ENCODE assay signal across 21 cellular contexts in the genomic region with DNA sequence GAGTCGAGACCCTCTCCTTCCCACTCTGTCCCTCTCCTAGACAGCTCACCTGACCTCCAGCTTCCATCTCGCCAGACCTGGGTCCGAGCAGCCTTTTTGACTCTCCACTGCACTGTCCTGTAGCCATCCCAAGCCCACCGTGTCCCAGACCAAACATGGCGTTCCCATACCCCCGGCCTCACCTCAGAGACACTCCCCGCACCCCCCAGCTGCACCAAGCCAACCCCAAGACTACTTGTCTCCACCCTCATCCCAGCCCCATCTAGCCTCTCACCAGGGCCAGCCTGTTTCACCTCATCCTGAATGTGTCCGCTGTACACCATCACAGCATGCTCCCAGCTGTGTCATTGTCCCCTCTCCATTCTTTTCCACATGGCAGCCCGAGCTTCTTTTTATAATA. TPM values are rescaled to one million over a fixed set of nuclear protein-coding genes. Genes with fewer than 3 reads are reported as not detected.
DNase-seq lines count a peak whose midpoint lies in the region; ATAC-seq and TF ChIP-seq lines count a peak whose summit lies in the region.
"Had no signal": no experiment of that assay in that cellular context is flagged by ENCODE, and none has a peak within 500 bp of the region (broad histone marks: within the 10 kb centered on the region; RNA-seq: fewer than 3 reads in every experiment).

No MANE protein-coding gene starts in this region.

- H3K27me3 ChIP-seq in esophagus muscularis mucosa, result peaks cover 0 to 4% (median 0%) of the 10 kb centered on the region in 4 donors
- H3K27me3 ChIP-seq: BLaER1, MG63 had no signal

- H3K4me3 Mint-ChIP-seq in WTC11 (no peak overlapping the region), nephron progenitor cell (no peak overlapping the region)
- H3K4me3 Mint-ChIP-seq: CD4-positive, CD25-positive, alpha-beta regulatory T cell had no signal

- no peak for TF ChIP-seq POLR2A in esophagus muscularis mucosa (IDR thresholded peaks at IDR 0.05; ENCODE audit: low read depth)

- CTCF ChIA-PET in WTC11 (lab: Charles Lee), result interaction anchor here (1.1 kb wide), 2 partner anchors 16 to 33 kb away, joined by 3 read pairs; no protein-coding TSS in a partner anchor

- no peak for TF ChIP-seq EP300 in esophagus muscularis mucosa (IDR thresholded peaks at IDR 0.05)

- H3K4me1 ChIP-seq in esophagus muscularis mucosa, result no peaks in the 10 kb centered on the region

- H3K4me3 ChIP-seq in foreskin fibroblast (ENCODE audit: low read depth in 1 of 2, low read length in 2 of 2), result no peak overlapping the region
- no peak overlapping the region for H3K4me3 ChIP-seq in esophagus muscularis mucosa
- H3K4me3 ChIP-seq: BLaER1, MG63 had no signal

- no peaks in the 10 kb centered on the region for H3K9me3 ChIP-seq in esophagus muscularis mucosa
- H3K9me3 ChIP-seq: BLaER1, MG63, SK-N-SH had no signal

- H3K9me3 Mint-ChIP-seq in WTC11 (no peaks in the 10 kb centered on the region), nephron progenitor cell (no peaks in the 10 kb centered on the region)
- H3K9me3 Mint-ChIP-seq: CD4-positive, CD25-positive, alpha-beta regulatory T cell had no signal

- POLR2A ChIA-PET in WTC11 (lab: Charles Lee), result no interaction called here

- ATAC-seq in Right ventricle myocardium inferior (no peak), WTC11 (no peak)

- H3K27me3 Mint-ChIP-seq in WTC11 (ENCODE audit: low read depth), result no peaks in the 10 kb centered on the region
- H3K27me3 Mint-ChIP-seq in nephron progenitor cell (ENCODE audit: low read depth, poor library complexity), result no peaks in the 10 kb centered on the region
- H3K27me3 Mint-ChIP-seq: CD4-positive, CD25-positive, alpha-beta regulatory T cell had no signal

- peaks cover 14 to 31% (median 22%) of the 10 kb centered on the region in 4 donors for H3K36me3 ChIP-seq in esophagus muscularis mucosa
- H3K36me3 ChIP-seq: MG63 had no signal

- H3K36me3 Mint-ChIP-seq in WTC11, result peaks cover 3% of the 10 kb centered on the region; the same call in 1 of the 2 replicates
- no peaks in the 10 kb centered on the region for H3K36me3 Mint-ChIP-seq in nephron progenitor cell (ENCODE audit: low read depth)

- intact Hi-C loops in Right ventricle myocardium inferior (cut with DNase I), result no loop called here
- intact Hi-C loops in cardiac septum (cut with DNase I), result no loop called here
- intact Hi-C loops in esophagus muscularis mucosa (cut with DNase I), result no loop called here

- H3K4me1 Mint-ChIP-seq in WTC11, result peaks cover 7% of the 10 kb centered on the region
- peaks cover 28% of the 10 kb centered on the region for H3K4me1 Mint-ChIP-seq in nephron progenitor cell

- H3K27ac Mint-ChIP-seq in WTC11 (peak overlapping the region; percentile 57), nephron progenitor cell (peak overlapping the region; percentile 84)

- H3K27ac ChIP-seq in esophagus muscularis mucosa (replicated peaks in 1 of 4), result no peak overlapping the region
- H3K27ac ChIP-seq: BLaER1, RWPE1 had no signal

- 80% methylated on average over 9 of the region's 9 CpGs for WGBS in esophagus muscularis mucosa

- DNase-seq in Right ventricle myocardium inferior (ENCODE audit: missing footprints) (peak; percentile 46), cardiac septum (ENCODE audit: low spot score) (no peak), WTC11 (ENCODE audit: low spot score) (no peak), nephron progenitor cell (no peak), foreskin fibroblast (no peak), SKM-1 treated with dmso at 0.1 percent for 144 hours (lab: John Stamatoyannopoulos, UW; ENCODE audit: unreplicated experiment) (no peak), esophagus muscularis mucosa (ENCODE audit: extremely low spot score) (no peak)
- DNase-seq: CD4-positive, CD25-positive, alpha-beta regulatory T cell; IMR-90; KG1; MG63; NCI-H1105 treated with DMSO at 0.1 percent for 48 hours; NCI-H1694; NCI-H2081 treated with DMSO at 0.1 percent for 48 hours; NCI-H2171; NCI-H226; NCI-H510A; NCI-H69; SK-N-SH had no signal

- TF ChIP-seq CTCF in WTC11 (IDR thresholded peaks at IDR 0.05) (no peak), nephron progenitor cell (IDR thresholded peaks at IDR 0.05) (no peak), foreskin fibroblast (IDR thresholded peaks at IDR 0.05; ENCODE audit: low read depth, low read length) (no peak), esophagus muscularis mucosa (IDR thresholded peaks at IDR 0.05) (no peak)

TF ChIP-seq in WTC11, 78 proteins besides CTCF, POLR2A, EP300 and RAD21:
- TF ChIP-seq TCF7 (CRISPR knock-in tag; IDR thresholded peaks at IDR 0.05; ENCODE audit: low read depth), result no peak
- TF ChIP-seq, protein P1, sequence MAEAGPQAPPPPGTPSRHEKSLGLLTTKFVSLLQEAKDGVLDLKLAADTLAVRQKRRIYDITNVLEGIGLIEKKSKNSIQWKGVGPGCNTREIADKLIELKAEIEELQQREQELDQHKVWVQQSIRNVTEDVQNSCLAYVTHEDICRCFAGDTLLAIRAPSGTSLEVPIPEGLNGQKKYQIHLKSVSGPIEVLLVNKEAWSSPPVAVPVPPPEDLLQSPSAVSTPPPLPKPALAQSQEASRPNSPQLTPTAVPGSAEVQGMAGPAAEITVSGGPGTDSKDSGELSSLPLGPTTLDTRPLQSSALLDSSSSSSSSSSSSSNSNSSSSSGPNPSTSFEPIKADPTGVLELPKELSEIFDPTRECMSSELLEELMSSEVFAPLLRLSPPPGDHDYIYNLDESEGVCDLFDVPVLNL (CRISPR knock-in tag; IDR thresholded peaks at IDR 0.05; ENCODE audit: borderline replicate concordance, low read depth), result no peak
- TF ChIP-seq PRRX2 (CRISPR knock-in tag; IDR thresholded peaks at IDR 0.05), result no peak
- no peak for TF ChIP-seq KAT7 (CRISPR knock-in tag; IDR thresholded peaks at IDR 0.05; ENCODE audit: borderline replicate concordance)

RNA-seq across cellular contexts. Expression of a gene that starts 1.4 kb away (rescaled TPM):
- 0.51 TPM for total RNA-seq in Right ventricle myocardium inferior
- 0.70 TPM for total RNA-seq in cardiac septum
- 2.6 to 4.5 TPM (median 3.6 TPM) in 3 replicates for total RNA-seq in WTC11 (2021)
- total RNA-seq in esophagus muscularis mucosa, result under 1 TPM; 0.33 to 0.98 (median 0.61) TPM

RNA-seq across cellular contexts. Expression of a gene that starts 22.2 kb away (rescaled TPM):
- total RNA-seq in Right ventricle myocardium inferior, result 18.8 TPM
- total RNA-seq in cardiac septum, result 17.8 TPM
- 40.8 to 43.1 TPM (median 41.4 TPM) in 3 replicates for total RNA-seq in WTC11 (2021)
- 10 to 100 TPM; 27.4 to 33.8 (median 33.0) TPM for total RNA-seq in esophagus muscularis mucosa
